In genomic region chr14:24036180-24036962, GRCh38 we compare ENCODE assay signal across 8 cellular contexts. TPM values are rescaled to one million over a fixed set of nuclear protein-coding genes. Genes with fewer than 3 reads are reported as not detected.
DNase-seq lines count a peak whose midpoint lies in the region; ATAC-seq and TF ChIP-seq lines count a peak whose summit lies in the region.
"Not testable (repeated sequence)": the region's sequence is repeated elsewhere in the genome, so short reads cannot be mapped to it uniquely, and the experiment has no call there.

No MANE protein-coding gene starts in this region.

- not testable (repeated sequence) for H3K36me3 ChIP-seq in osteoblast (ENCODE audit: insufficient read depth, low read length); thyroid gland

- peak in 1 of 2 donors; percentile 48 for TF ChIP-seq POLR2A in thyroid gland (IDR thresholded peaks at IDR 0.05)

- intact Hi-C loops in cardiac septum (cut with DNase I) = loop anchor here (1.0 kb wide), 1 partner anchor 22 kb away; no protein-coding TSS in a partner anchor
- intact Hi-C loops in thyroid gland (cut with DNase I) = not testable (repeated sequence)

- peak overlapping the region; percentile 32 for H3K27ac ChIP-seq in osteoblast (ENCODE audit: low read depth, low read length)
- H3K27ac ChIP-seq in thyroid gland = peak overlapping the region; percentile 62 to 90 (median 88)

- H2AFZ ChIP-seq in osteoblast (ENCODE audit: low read length) = peak overlapping the region; percentile 99

- not testable (repeated sequence) for H3K27me3 ChIP-seq in osteoblast (ENCODE audit: insufficient read depth, low read length); thyroid gland

- H4K20me1 ChIP-seq in osteoblast (ENCODE audit: insufficient read depth, low read length) = not testable (repeated sequence)

- 0% methylated on average over 14 to 42 of the region's 50 CpGs for WGBS in thyroid gland, 2 donors

- not testable (repeated sequence) for H3K79me2 ChIP-seq in osteoblast (ENCODE audit: insufficient read depth, low read length)

- not testable (repeated sequence) for H3K4me1 ChIP-seq in osteoblast (ENCODE audit: insufficient read depth, low read length); thyroid gland

- H3K4me3 ChIP-seq in GM12865 (ENCODE audit: low read depth, low read length) (peak overlapping the region; percentile 76), osteoblast (ENCODE audit: insufficient read depth, low read length) (peak overlapping the region; percentile 79), thyroid gland (replicated peaks in 1 of 3) (peak overlapping the region; percentile 10 to 42 (median 20))

- not testable (repeated sequence) for H3K9me3 ChIP-seq in osteoblast (ENCODE audit: low read depth, low read length); thyroid gland

- DNase-seq in GM12865 (ENCODE audit: low read depth) = peak; percentile 75
- DNase-seq in NCI-H146 treated with DMSO at 0.1 percent for 48 hours (lab: John Stamatoyannopoulos, UW; ENCODE audit: unreplicated experiment) = peak; percentile 54
- peak; percentile 54 for DNase-seq in T follicular helper cell (ENCODE audit: low read depth)
- peak; percentile 39 for DNase-seq in amniotic stem cell (lab: John Stamatoyannopoulos, UW)
- peak; percentile 88 for DNase-seq in cardiac septum (ENCODE audit: low spot score)
- DNase-seq in osteoblast (ENCODE audit: insufficient read length, low spot score, missing footprints) = peak; percentile 88
- peak; percentile 86 to 89 for DNase-seq in thyroid gland

- peak overlapping the region; percentile 92 for H3K4me2 ChIP-seq in osteoblast (ENCODE audit: insufficient read depth, low read length)

- peak; percentile 75 for ATAC-seq in HG02798 (IDR thresholded peaks at IDR 0.05; ENCODE audit: poor library complexity, unreplicated experiment)

- TF ChIP-seq CTCF in GM12865 (IDR thresholded peaks at IDR 0.05; ENCODE audit: insufficient read depth, low read depth, low read length, missing control alignments) (peak; percentile 76), osteoblast (IDR thresholded peaks at IDR 0.05; ENCODE audit: extremely low read depth, low read depth, low read length) (peak; percentile 73), thyroid gland (IDR thresholded peaks at IDR 0.05) (peak in 5 of 6 experiments; percentile 59 to 83 (median 73))

RNA-seq across cellular contexts. Expression of gene CARMIL3, which starts 15.4 kb away (rescaled TPM):
- 0.05 TPM for total RNA-seq in cardiac septum
- not detected in 2 replicates for total RNA-seq in osteoblast
- 1 to 10 TPM in 2 of 4 donors, under 1 TPM in 2; 0.63 to 1.3 (median 0.99) TPM for total RNA-seq in thyroid gland

RNA-seq across cellular contexts. Expression of gene CPNE6, which starts 35.0 kb away (rescaled TPM):
- total RNA-seq in cardiac septum (1.4 TPM), osteoblast (not detected in 2 replicates), thyroid gland (under 1 TPM in 1 of 4 donors, not detected in 3; 0.29 TPM)

RNA-seq across cellular contexts. Expression of gene DHRS4L2, which starts 47.6 kb away (rescaled TPM):
- total RNA-seq in cardiac septum = 26.2 TPM
- total RNA-seq in osteoblast = 9.0 and 9.7 TPM in 2 replicates
- total RNA-seq in thyroid gland = 10 to 100 TPM in 2 of 4 donors, 1 to 10 TPM in 2; 4.7 to 27.1 (median 12.6) TPM

RNA-seq across cellular contexts. Expression of gene PCK2, which starts 57.7 kb away (rescaled TPM):
- total RNA-seq in cardiac septum (2.2 TPM), osteoblast (26.2 and 35.1 TPM in 2 replicates), thyroid gland (10 to 100 TPM; 29.8 to 47.4 (median 39.3) TPM)

Comparison
In these comparisons a context has a peak if more than half of its experiments do, and no peak if none do; other contexts are left out.
1. Peak in every context shown above with its lines: DNase-seq, ATAC-seq, H3K4me3 ChIP-seq and H3K27ac ChIP-seq.
2. H3K4me3 ChIP-seq: peak in every context shown above with its lines; median percentile 79 in osteoblast; 76 in GM12865; 20 in thyroid gland.